In the genomic region with DNA sequence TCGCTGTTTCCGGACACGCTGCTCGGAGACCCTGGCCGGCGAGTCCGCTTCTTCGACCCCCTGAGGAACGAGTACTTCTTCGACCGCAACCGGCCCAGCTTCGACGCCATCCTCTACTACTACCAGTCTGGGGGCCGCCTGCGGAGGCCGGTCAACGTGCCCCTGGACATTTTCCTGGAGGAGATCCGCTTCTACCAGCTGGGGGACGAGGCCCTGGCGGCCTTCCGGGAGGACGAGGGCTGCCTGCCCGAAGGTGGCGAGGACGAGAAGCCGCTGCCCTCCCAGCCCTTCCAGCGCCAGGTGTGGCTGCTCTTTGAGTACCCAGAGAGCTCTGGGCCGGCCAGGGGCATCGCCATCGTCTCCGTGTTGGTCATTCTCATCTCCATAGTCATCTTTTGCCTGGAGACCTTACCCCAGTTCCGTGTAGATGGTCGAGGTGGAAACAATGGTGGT, we compare ENCODE assay signal across 10 cellular contexts.
DNase-seq lines count a peak whose midpoint lies in the region; ATAC-seq and TF ChIP-seq lines count a peak whose summit lies in the region.
"Had no signal": no experiment of that assay in that cellular context is flagged by ENCODE, and none has a peak within 500 bp of the region (broad histone marks: within the 10 kb centered on the region; RNA-seq: fewer than 3 reads in every experiment).

No MANE protein-coding gene starts in this region.

- peaks cover 58% of the 10 kb centered on the region for H3K27me3 Mint-ChIP-seq in nephron progenitor cell (ENCODE audit: low read depth, poor library complexity)

- peak overlapping the region; percentile 76 for H3K4me3 Mint-ChIP-seq in nephron progenitor cell

- intact Hi-C loops in Right ventricle myocardium superior (cut with DNase I): no loop called here

- H3K4me1 Mint-ChIP-seq in nephron progenitor cell: peaks cover 36% of the 10 kb centered on the region

- H3K27ac ChIP-seq in right atrium auricular region (no peak overlapping the region), coronary artery (no peak overlapping the region)

- no peaks in the 10 kb centered on the region for H3K9me3 Mint-ChIP-seq in nephron progenitor cell

- DNase-seq in right atrium auricular region (ENCODE audit: low spot score): no peak
- no peak for DNase-seq in Right ventricle myocardium superior
- DNase-seq in coronary artery (ENCODE audit: low spot score): no peak
- DNase-seq in nephron progenitor cell: no peak
- no peak for DNase-seq in foreskin fibroblast
- DNase-seq in stimulated activated CD4-positive, alpha-beta T cell treated with anti-CD3 and anti-CD28 coated beads, Interleukin-4, amount 100 ng/mL, for 4 hours: no peak
- DNase-seq in erythroblast (lab: John Stamatoyannopoulos, UW): no peak
- DNase-seq in HuH-7.5 (ENCODE audit: low spot score): no peak
- DNase-seq: NCI-H1694, RPMI8226 had no signal

- H3K4me1 ChIP-seq in right atrium auricular region: peaks cover 0 to 14% of the 10 kb centered on the region in 2 donors

- peaks cover 24% of the 10 kb centered on the region for H3K36me3 Mint-ChIP-seq in nephron progenitor cell (ENCODE audit: low read depth)

- TF ChIP-seq POLR2A in erythroblast (IDR thresholded peaks at IDR 0.05; ENCODE audit: low read length): no peak

- no peaks in the 10 kb centered on the region for H3K9me3 ChIP-seq in right atrium auricular region

- peak overlapping the region; percentile 45 to 60 for H3K4me3 ChIP-seq in right atrium auricular region
- peak overlapping the region; percentile 67 for H3K4me3 ChIP-seq in coronary artery
- no peak overlapping the region for H3K4me3 ChIP-seq in foreskin fibroblast (ENCODE audit: low read depth in 1 of 2, low read length in 2 of 2)

- no peak overlapping the region for H3K27ac Mint-ChIP-seq in nephron progenitor cell

- H3K36me3 ChIP-seq in right atrium auricular region: no peaks in the 10 kb centered on the region

- H3K27me3 ChIP-seq in right atrium auricular region: no peaks in the 10 kb centered on the region

- no peak for ATAC-seq in Right ventricle myocardium superior (ENCODE audit: poor library complexity)

- TF ChIP-seq CTCF in right atrium auricular region (IDR thresholded peaks at IDR 0.05) (no peak), coronary artery (IDR thresholded peaks at IDR 0.05) (no peak), nephron progenitor cell (IDR thresholded peaks at IDR 0.05) (no peak), foreskin fibroblast (IDR thresholded peaks at IDR 0.05; ENCODE audit: low read depth, low read length) (no peak)

Comparison
In these comparisons a context has a peak if more than half of its experiments do, and no peak if none do; other contexts are left out.
1. H3K4me3 ChIP-seq: peak in right atrium auricular region (2 of 2) and coronary artery (single experiment); none in foreskin fibroblast (0 of 2).